In the genomic region with DNA sequence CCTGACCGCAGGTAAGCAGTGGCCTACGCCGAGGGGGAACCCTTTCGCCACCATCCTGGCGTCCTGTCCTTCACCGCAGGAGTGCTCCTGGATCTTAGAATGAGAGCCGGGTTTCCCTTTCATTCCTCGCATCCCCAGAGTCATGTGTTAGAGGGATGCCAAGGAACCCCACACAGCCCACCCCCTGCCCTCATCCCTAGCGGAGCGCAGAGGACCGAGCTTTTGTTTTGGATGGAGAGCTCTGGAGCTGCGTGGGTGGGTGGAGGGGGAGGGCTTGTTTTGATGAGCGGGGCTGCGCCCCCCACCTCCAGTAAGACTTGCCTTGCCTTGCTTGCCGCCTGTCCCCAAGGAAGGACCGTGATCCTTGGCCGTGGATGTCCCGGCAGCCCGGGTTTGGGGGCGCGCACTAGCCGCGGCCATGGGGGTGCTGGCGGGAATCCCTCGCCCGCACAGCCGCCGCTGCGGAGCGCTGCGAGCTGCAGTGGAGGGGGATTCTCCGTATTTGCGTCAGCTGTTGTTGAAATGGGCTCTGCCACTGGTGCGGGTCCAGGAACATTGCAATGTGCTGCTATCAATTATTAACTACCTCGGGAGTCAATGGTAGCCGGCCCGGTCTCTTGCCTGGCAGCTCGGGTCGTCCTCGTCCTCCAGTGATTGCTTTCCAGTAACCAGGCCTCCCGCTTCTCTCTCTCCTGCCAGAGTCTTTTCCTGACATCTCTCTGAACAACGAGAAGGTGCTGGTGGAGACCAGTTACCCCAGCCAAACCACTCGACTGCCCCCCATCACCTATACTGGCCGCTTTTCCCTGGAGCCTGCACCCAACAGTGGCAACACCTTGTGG, we compare ENCODE assay signal across 1 cellular context.
TF ChIP-seq lines count a peak whose summit lies in the region.

No MANE protein-coding gene starts in this region.

TF ChIP-seq in K562, 482 proteins besides CTCF, POLR2A, EP300 and RAD21 (continued from another document and continues in another):
- TF ChIP-seq, protein P1, sequence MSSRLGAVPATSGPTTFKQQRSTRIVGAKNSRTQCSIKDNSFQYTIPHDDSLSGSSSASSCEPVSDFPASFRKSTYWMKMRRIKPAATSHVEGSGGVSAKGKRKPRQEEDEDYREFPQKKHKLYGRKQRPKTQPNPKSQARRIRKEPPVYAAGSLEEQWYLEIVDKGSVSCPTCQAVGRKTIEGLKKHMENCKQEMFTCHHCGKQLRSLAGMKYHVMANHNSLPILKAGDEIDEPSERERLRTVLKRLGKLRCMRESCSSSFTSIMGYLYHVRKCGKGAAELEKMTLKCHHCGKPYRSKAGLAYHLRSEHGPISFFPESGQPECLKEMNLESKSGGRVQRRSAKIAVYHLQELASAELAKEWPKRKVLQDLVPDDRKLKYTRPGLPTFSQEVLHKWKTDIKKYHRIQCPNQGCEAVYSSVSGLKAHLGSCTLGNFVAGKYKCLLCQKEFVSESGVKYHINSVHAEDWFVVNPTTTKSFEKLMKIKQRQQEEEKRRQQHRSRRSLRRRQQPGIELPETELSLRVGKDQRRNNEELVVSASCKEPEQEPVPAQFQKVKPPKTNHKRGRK (tag; IDR thresholded peaks at IDR 0.05): no peak
- TF ChIP-seq, protein P2, sequence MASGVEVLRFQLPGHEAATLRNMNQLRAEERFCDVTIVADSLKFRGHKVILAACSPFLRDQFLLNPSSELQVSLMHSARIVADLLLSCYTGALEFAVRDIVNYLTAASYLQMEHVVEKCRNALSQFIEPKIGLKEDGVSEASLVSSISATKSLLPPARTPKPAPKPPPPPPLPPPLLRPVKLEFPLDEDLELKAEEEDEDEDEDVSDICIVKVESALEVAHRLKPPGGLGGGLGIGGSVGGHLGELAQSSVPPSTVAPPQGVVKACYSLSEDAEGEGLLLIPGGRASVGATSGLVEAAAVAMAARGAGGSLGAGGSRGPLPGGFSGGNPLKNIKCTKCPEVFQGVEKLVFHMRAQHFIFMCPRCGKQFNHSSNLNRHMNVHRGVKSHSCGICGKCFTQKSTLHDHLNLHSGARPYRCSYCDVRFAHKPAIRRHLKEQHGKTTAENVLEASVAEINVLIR (CRISPR knock-in tag; IDR thresholded peaks at IDR 0.05): no peak
- TF ChIP-seq ZNF778 (CRISPR knock-in tag; IDR thresholded peaks at IDR 0.05): no peak
- TF ChIP-seq KDM5B (IDR thresholded peaks at IDR 0.05; ENCODE audit: insufficient replicate concordance, low read depth, low read length): no peak
- no peak for TF ChIP-seq MAFG (tag; conservative IDR thresholded peaks at IDR 0.05)
- TF ChIP-seq, protein P3, sequence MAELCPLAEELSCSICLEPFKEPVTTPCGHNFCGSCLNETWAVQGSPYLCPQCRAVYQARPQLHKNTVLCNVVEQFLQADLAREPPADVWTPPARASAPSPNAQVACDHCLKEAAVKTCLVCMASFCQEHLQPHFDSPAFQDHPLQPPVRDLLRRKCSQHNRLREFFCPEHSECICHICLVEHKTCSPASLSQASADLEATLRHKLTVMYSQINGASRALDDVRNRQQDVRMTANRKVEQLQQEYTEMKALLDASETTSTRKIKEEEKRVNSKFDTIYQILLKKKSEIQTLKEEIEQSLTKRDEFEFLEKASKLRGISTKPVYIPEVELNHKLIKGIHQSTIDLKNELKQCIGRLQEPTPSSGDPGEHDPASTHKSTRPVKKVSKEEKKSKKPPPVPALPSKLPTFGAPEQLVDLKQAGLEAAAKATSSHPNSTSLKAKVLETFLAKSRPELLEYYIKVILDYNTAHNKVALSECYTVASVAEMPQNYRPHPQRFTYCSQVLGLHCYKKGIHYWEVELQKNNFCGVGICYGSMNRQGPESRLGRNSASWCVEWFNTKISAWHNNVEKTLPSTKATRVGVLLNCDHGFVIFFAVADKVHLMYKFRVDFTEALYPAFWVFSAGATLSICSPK (IDR thresholded peaks at IDR 0.05; ENCODE audit: borderline replicate concordance): no peak
- TF ChIP-seq ERF (CRISPR knock-in tag; IDR thresholded peaks at IDR 0.05): no peak
- no peak for TF ChIP-seq PURB (CRISPR knock-in tag; IDR thresholded peaks at IDR 0.05; ENCODE audit: low read depth)
- TF ChIP-seq ZNF24 (IDR thresholded peaks at IDR 0.05): no peak
- no peak for TF ChIP-seq NEUROD1 (IDR thresholded peaks at IDR 0.05; ENCODE audit: borderline replicate concordance, low read depth, low read length, partially characterized antibody)
- 0 out of 2 replicates have a peak, but pooled peaks have one; percentile 16 for TF ChIP-seq MIER1 (IDR thresholded peaks at IDR 0.05; ENCODE audit: low read depth)
- TF ChIP-seq SMAD3 (CRISPR knock-in tag; conservative IDR thresholded peaks at IDR 0.05): no peak
- no peak; the same call in 1 of the 2 replicates for TF ChIP-seq PML (IDR thresholded peaks at IDR 0.05; ENCODE audit: low read length)
- TF ChIP-seq GTF2F1 (IDR thresholded peaks at IDR 0.05; ENCODE audit: low read depth, low read length): no peak
- TF ChIP-seq RBM17 (IDR thresholded peaks at IDR 0.05; ENCODE audit: borderline replicate concordance, low read depth, low read length): no peak
- TF ChIP-seq, protein P4, sequence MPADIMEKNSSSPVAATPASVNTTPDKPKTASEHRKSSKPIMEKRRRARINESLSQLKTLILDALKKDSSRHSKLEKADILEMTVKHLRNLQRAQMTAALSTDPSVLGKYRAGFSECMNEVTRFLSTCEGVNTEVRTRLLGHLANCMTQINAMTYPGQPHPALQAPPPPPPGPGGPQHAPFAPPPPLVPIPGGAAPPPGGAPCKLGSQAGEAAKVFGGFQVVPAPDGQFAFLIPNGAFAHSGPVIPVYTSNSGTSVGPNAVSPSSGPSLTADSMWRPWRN (IDR thresholded peaks at IDR 0.05; ENCODE audit: low read depth): no peak
- TF ChIP-seq SAP30 (IDR thresholded peaks at IDR 0.05; ENCODE audit: borderline replicate concordance, insufficient read depth, low read depth, low read length, poor library complexity, severe bottlenecking): no peak
- TF ChIP-seq, protein P5, sequence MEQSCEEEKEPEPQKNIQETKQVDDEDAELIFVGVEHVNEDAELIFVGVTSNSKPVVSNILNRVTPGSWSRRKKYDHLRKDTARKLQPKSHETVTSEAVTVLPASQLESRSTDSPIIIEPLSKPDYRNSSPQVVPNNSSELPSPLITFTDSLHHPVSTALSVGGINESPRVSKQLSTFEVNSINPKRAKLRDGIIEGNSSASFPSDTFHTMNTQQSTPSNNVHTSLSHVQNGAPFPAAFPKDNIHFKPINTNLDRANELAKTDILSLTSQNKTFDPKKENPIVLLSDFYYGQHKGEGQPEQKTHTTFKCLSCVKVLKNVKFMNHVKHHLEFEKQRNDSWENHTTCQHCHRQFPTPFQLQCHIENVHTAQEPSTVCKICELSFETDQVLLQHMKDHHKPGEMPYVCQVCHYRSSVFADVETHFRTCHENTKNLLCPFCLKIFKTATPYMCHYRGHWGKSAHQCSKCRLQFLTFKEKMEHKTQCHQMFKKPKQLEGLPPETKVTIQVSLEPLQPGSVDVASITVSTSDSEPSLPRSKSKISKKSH (CRISPR knock-in tag; IDR thresholded peaks at IDR 0.05): no peak
- TF ChIP-seq, protein P6, sequence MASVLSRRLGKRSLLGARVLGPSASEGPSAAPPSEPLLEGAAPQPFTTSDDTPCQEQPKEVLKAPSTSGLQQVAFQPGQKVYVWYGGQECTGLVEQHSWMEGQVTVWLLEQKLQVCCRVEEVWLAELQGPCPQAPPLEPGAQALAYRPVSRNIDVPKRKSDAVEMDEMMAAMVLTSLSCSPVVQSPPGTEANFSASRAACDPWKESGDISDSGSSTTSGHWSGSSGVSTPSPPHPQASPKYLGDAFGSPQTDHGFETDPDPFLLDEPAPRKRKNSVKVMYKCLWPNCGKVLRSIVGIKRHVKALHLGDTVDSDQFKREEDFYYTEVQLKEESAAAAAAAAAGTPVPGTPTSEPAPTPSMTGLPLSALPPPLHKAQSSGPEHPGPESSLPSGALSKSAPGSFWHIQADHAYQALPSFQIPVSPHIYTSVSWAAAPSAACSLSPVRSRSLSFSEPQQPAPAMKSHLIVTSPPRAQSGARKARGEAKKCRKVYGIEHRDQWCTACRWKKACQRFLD (CRISPR knock-in tag; IDR thresholded peaks at IDR 0.05): peak; percentile 18; the same call in 1 of the 2 replicates
- TF ChIP-seq, protein P7, sequence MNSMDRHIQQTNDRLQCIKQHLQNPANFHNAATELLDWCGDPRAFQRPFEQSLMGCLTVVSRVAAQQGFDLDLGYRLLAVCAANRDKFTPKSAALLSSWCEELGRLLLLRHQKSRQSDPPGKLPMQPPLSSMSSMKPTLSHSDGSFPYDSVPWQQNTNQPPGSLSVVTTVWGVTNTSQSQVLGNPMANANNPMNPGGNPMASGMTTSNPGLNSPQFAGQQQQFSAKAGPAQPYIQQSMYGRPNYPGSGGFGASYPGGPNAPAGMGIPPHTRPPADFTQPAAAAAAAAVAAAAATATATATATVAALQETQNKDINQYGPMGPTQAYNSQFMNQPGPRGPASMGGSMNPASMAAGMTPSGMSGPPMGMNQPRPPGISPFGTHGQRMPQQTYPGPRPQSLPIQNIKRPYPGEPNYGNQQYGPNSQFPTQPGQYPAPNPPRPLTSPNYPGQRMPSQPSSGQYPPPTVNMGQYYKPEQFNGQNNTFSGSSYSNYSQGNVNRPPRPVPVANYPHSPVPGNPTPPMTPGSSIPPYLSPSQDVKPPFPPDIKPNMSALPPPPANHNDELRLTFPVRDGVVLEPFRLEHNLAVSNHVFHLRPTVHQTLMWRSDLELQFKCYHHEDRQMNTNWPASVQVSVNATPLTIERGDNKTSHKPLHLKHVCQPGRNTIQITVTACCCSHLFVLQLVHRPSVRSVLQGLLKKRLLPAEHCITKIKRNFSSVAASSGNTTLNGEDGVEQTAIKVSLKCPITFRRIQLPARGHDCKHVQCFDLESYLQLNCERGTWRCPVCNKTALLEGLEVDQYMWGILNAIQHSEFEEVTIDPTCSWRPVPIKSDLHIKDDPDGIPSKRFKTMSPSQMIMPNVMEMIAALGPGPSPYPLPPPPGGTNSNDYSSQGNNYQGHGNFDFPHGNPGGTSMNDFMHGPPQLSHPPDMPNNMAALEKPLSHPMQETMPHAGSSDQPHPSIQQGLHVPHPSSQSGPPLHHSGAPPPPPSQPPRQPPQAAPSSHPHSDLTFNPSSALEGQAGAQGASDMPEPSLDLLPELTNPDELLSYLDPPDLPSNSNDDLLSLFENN (IDR thresholded peaks at IDR 0.05; ENCODE audit: low read depth in 2 of 2, low read length in 2 of 2): no peak
- no peak for TF ChIP-seq ZNF695 (CRISPR knock-in tag; IDR thresholded peaks at IDR 0.05)
- no peak for TF ChIP-seq DPF2 (IDR thresholded peaks at IDR 0.05)
- TF ChIP-seq POLR3G (IDR thresholded peaks at IDR 0.05; ENCODE audit: extremely low read depth, insufficient read length, insufficient replicate concordance): no peak
- TF ChIP-seq ZKSCAN3 (CRISPR knock-in tag; IDR thresholded peaks at IDR 0.05): no peak
- TF ChIP-seq FOS (IDR thresholded peaks at IDR 0.05; ENCODE audit: extremely low read depth, insufficient read length): no peak
- TF ChIP-seq CAMTA2 (CRISPR knock-in tag; conservative IDR thresholded peaks at IDR 0.05): 0 out of 2 replicates have a peak, but pooled peaks have one; percentile 47
- TF ChIP-seq KAT7 (CRISPR knock-in tag; IDR thresholded peaks at IDR 0.05; ENCODE audit: borderline replicate concordance): peak; percentile 90; the same call in 1 of the 2 replicates
- TF ChIP-seq KLF1 (tag; IDR thresholded peaks at IDR 0.05): no peak
- TF ChIP-seq, protein P8, sequence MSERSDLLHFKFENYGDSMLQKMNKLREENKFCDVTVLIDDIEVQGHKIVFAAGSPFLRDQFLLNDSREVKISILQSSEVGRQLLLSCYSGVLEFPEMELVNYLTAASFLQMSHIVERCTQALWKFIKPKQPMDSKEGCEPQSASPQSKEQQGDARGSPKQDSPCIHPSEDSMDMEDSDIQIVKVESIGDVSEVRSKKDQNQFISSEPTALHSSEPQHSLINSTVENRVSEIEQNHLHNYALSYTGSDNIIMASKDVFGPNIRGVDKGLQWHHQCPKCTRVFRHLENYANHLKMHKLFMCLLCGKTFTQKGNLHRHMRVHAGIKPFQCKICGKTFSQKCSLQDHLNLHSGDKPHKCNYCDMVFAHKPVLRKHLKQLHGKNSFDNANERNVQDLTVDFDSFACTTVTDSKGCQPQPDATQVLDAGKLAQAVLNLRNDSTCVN (CRISPR knock-in tag; IDR thresholded peaks at IDR 0.05): no peak
- no peak for TF ChIP-seq ZNF140 (CRISPR knock-in tag; IDR thresholded peaks at IDR 0.05)
- no peak for TF ChIP-seq ZNF586 (CRISPR knock-in tag; conservative IDR thresholded peaks at IDR 0.05)
- TF ChIP-seq MAZ (CRISPR knock-in tag; conservative IDR thresholded peaks at IDR 0.05 in 1 of 2, IDR thresholded peaks at IDR 0.05 in 1 of 2): no peak
- TF ChIP-seq, protein P9, sequence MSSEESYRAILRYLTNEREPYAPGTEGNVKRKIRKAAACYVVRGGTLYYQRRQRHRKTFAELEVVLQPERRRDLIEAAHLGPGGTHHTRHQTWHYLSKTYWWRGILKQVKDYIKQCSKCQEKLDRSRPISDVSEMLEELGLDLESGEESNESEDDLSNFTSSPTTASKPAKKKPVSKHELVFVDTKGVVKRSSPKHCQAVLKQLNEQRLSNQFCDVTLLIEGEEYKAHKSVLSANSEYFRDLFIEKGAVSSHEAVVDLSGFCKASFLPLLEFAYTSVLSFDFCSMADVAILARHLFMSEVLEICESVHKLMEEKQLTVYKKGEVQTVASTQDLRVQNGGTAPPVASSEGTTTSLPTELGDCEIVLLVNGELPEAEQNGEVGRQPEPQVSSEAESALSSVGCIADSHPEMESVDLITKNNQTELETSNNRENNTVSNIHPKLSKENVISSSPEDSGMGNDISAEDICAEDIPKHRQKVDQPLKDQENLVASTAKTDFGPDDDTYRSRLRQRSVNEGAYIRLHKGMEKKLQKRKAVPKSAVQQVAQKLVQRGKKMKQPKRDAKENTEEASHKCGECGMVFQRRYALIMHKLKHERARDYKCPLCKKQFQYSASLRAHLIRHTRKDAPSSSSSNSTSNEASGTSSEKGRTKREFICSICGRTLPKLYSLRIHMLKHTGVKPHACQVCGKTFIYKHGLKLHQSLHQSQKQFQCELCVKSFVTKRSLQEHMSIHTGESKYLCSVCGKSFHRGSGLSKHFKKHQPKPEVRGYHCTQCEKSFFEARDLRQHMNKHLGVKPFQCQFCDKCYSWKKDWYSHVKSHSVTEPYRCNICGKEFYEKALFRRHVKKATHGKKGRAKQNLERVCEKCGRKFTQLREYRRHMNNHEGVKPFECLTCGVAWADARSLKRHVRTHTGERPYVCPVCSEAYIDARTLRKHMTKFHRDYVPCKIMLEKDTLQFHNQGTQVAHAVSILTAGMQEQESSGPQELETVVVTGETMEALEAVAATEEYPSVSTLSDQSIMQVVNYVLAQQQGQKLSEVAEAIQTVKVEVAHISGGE (CRISPR knock-in tag; IDR thresholded peaks at IDR 0.05): no peak
- TF ChIP-seq ZFX (CRISPR knock-in tag; IDR thresholded peaks at IDR 0.05): no peak; the same call in 1 of the 2 replicates
- TF ChIP-seq ILF3 (IDR thresholded peaks at IDR 0.05; ENCODE audit: borderline replicate concordance): peak; percentile 95; the same call in 1 of the 2 replicates
- TF ChIP-seq TBP (optimal IDR thresholded peaks at IDR 0.05; ENCODE audit: low read depth, low read length): no peak
- no peak for TF ChIP-seq TCF7 (IDR thresholded peaks at IDR 0.05; ENCODE audit: borderline replicate concordance)
- TF ChIP-seq TARDBP (IDR thresholded peaks at IDR 0.05): no peak
- peak; percentile 87 for TF ChIP-seq POLR2AphosphoS5 (IDR thresholded peaks at IDR 0.05; ENCODE audit: control insufficient read depth, insufficient read depth, low read depth, low read length)
- TF ChIP-seq SMARCA4 (IDR thresholded peaks at IDR 0.05): no peak
- no peak for TF ChIP-seq COPS2 (conservative IDR thresholded peaks at IDR 0.05)
- TF ChIP-seq HNRNPUL1 (IDR thresholded peaks at IDR 0.05; ENCODE audit: low read length): peak; percentile 89
- TF ChIP-seq, protein P10, sequence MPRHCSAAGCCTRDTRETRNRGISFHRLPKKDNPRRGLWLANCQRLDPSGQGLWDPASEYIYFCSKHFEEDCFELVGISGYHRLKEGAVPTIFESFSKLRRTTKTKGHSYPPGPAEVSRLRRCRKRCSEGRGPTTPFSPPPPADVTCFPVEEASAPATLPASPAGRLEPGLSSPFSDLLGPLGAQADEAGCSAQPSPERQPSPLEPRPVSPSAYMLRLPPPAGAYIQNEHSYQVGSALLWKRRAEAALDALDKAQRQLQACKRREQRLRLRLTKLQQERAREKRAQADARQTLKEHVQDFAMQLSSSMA (CRISPR knock-in tag; IDR thresholded peaks at IDR 0.05): no peak
